Comparison of ENCODE assay signal across 8 cellular contexts in the genomic region with DNA sequence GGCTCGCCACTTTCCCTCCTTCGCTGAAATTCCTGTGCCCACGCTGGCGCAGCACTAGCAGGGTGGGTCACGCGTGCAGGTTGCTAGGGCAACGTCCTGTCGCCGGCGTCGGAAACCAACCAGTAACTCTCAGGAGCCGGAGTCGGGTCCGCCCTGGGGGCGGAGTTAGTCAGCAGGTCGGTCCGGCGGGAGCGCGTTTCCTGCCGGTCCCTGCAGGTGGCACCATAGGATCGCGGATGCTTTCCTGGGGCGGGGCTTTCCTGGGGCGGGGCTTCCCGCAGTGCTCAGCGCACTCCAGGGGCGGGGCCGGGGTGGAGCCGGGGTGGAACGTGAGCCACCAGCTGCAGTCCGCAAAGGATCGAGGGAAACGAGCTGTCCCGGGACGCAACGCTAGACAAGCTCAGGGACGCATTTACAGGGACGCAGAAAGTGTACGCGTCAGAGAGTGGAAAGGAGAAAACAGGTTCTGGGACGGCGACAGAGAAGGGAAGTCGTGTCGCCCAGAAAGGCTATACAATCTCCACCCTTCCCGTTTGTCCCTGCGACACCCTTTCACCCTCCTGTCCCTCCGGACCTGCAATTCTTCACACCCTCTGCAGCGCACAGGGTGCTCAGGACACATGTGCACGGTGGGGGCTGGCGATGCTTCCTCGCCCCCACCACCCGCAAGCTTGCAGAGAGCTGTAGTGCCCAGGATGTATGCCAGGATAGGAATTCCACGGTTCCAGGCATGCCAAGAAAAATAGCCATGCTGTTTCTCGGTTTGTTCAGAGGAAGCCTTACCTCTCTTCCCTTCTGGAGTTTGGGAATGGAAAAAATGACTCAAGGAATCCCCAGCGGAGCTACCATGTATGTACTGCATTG. TPM values are rescaled to one million over a fixed set of nuclear protein-coding genes. Genes with fewer than 3 reads are reported as not detected.
DNase-seq lines count a peak whose midpoint lies in the region; ATAC-seq and TF ChIP-seq lines count a peak whose summit lies in the region.

No MANE protein-coding gene starts in this region.

- POLR2A ChIA-PET in BJ (lab: Charles Lee), result interaction anchor here (0.7 to 1.4 kb wide), 4 partner anchors 23 to 336 kb away, joined by 3 to 4 read pairs (median 3); partner anchors contain the start of gene NFE2L1

- H3K4me3 ChIP-seq in BJ (ENCODE audit: low read depth, low read length), result peak overlapping the region; percentile 42
- peak overlapping the region; percentile 41 for H3K4me3 ChIP-seq in colonic mucosa

- H3K36me3 ChIP-seq in BJ (ENCODE audit: control insufficient read depth, insufficient read depth, low read length), result no peaks in the 10 kb centered on the region
- no peaks in the 10 kb centered on the region for H3K36me3 ChIP-seq in colonic mucosa

- H3K9me3 ChIP-seq in colonic mucosa, result no peaks in the 10 kb centered on the region

- ATAC-seq in GM19328 (IDR thresholded peaks at IDR 0.05; ENCODE audit: unreplicated experiment) (peak; percentile 79), HG03469 (IDR thresholded peaks at IDR 0.05; ENCODE audit: unreplicated experiment) (peak; percentile 52), left colon (peak; percentile 79)

- H3K9ac ChIP-seq in colonic mucosa (ENCODE audit: low read depth in 2 of 2, low read length in 2 of 2), result peak overlapping the region; percentile 61 to 81

- intact Hi-C loops in colonic mucosa (cut with DNase I), result loop anchor here (5.0 kb wide), 1 partner anchor 107 kb away; no protein-coding TSS in a partner anchor
- intact Hi-C loops in left colon (cut with DNase I, micrococcal nuclease), result loop anchor here (5.0 kb wide), 2 partner anchors 97 to 102 kb away; no protein-coding TSS in a partner anchor

- H3K4me1 ChIP-seq in colonic mucosa, result peaks cover 12% of the 10 kb centered on the region

- TF ChIP-seq CTCF in BJ (IDR thresholded peaks at IDR 0.05; ENCODE audit: insufficient read depth, low read depth, low read length), result peak; percentile 90
- peak; percentile 49 for TF ChIP-seq CTCF in colonic mucosa (IDR thresholded peaks at IDR 0.05)

- CTCF ChIA-PET in BJ (lab: Yijun Ruan, JAX), result interaction anchor here (0.5 to 7.9 kb wide), 32 partner anchors 11 to 593 kb away, joined by 3 to 200 read pairs (median 7); partner anchors contain the start of genes CBX1, CDK5RAP3, COPZ2 and NFE2L1

- H3K27me3 ChIP-seq in BJ (ENCODE audit: control insufficient read depth, insufficient read depth, low read length) (no peaks in the 10 kb centered on the region), colonic mucosa (no peaks in the 10 kb centered on the region)

- peak overlapping the region; percentile 51 for H3K27ac ChIP-seq in colonic mucosa

- peak; percentile 84 for DNase-seq in BJ (ENCODE audit: low read depth)
- DNase-seq in NCI-H526 (lab: John Stamatoyannopoulos, UW), result peak; percentile 94 to 98
- peak; percentile 98 for DNase-seq in activated CD4-positive, alpha-beta T cell treated with anti-CD3 and anti-CD28 coated beads for 48 hours
- peak; percentile 99 for DNase-seq in colonic mucosa
- DNase-seq in left colon, result peak; percentile 97 to 99
- peak; percentile 95 to 99 (median 97) for DNase-seq in stimulated activated CD4-positive, alpha-beta T cell treated with anti-CD3 and anti-CD28 coated beads, Interleukin-1b, Interleukin-23, amount 100 ng/mL, for 24 hours (ENCODE audit: low read depth in 4 of 4, low spot score in 1 of 4)

RNA-seq across cellular contexts. Expression of gene COPZ2, which starts 12.3 kb away (rescaled TPM):
- polyA plus RNA-seq in BJ (2011; rRNA removed), result 132 and 181 TPM in 2 replicates
- 103 and 118 TPM in 2 replicates for polyA minus RNA-seq in BJ (2011; rRNA and poly(A)+ RNA removed)
- 1 to 10 TPM; 4.3 to 9.9 TPM for total RNA-seq in colonic mucosa
- 1 to 10 TPM; 7.1 to 8.7 TPM for total RNA-seq in left colon

RNA-seq across cellular contexts. Expression of gene NFE2L1, which starts 22.9 kb away (rescaled TPM):
- 255 and 281 TPM in 2 replicates for polyA plus RNA-seq in BJ (2011; rRNA removed)
- 169 and 279 TPM in 2 replicates for polyA minus RNA-seq in BJ (2011; rRNA and poly(A)+ RNA removed)
- 100 to 1,000 TPM; 158 to 264 TPM for total RNA-seq in colonic mucosa
- total RNA-seq in left colon, result 100 to 1,000 TPM; 223 to 245 TPM

RNA-seq across cellular contexts. Expression of gene CDK5RAP3, which starts 54.4 kb away (rescaled TPM):
- 76.6 and 98.1 TPM in 2 replicates for polyA plus RNA-seq in BJ (2011; rRNA removed)
- 38.6 and 66.7 TPM in 2 replicates for polyA minus RNA-seq in BJ (2011; rRNA and poly(A)+ RNA removed)
- total RNA-seq in colonic mucosa (100 to 1,000 TPM; 131 to 172 TPM), left colon (100 to 1,000 TPM; 136 to 187 TPM)

Comparison
In these comparisons a context has a peak if more than half of its experiments do, and no peak if none do; other contexts are left out.
1. Peak in every context shown above with its lines: DNase-seq, ATAC-seq, H3K4me3 ChIP-seq and H3K27ac ChIP-seq.